In genomic region chrX:119502727-119503483, GRCh38 we compare ENCODE assay signal across 8 cellular contexts. TPM values are rescaled to one million over a fixed set of nuclear protein-coding genes. Genes with fewer than 3 reads are reported as not detected.
DNase-seq lines count a peak whose midpoint lies in the region; ATAC-seq and TF ChIP-seq lines count a peak whose summit lies in the region.

No MANE protein-coding gene starts in this region.

- H3K4me1 Mint-ChIP-seq in T-helper 2 cell treated with Interferon-gamma antibody and Interleukin-4, amounts not matched to agents 5 μg/mL and 100 μg/mL, for 36 hours (ENCODE audit: low read depth) = peaks cover 4% of the 10 kb centered on the region

- H3K9me3 Mint-ChIP-seq in T-helper 2 cell treated with Interferon-gamma antibody and Interleukin-4, amounts not matched to agents 5 μg/mL and 100 μg/mL, for 36 hours = no peaks in the 10 kb centered on the region

- H3K4me3 Mint-ChIP-seq in T-helper 2 cell treated with Interferon-gamma antibody and Interleukin-4, amounts not matched to agents 5 μg/mL and 100 μg/mL, for 36 hours = no peak overlapping the region

- no peaks in the 10 kb centered on the region for H3K27me3 Mint-ChIP-seq in T-helper 2 cell treated with Interferon-gamma antibody and Interleukin-4, amounts not matched to agents 5 μg/mL and 100 μg/mL, for 36 hours (ENCODE audit: low read depth)

- peak; percentile 59 for ATAC-seq in stimulated activated naive CD8-positive, alpha-beta T cell treated with anti-CD3 and anti-CD28 coated beads, Interleukin-15, Interleukin-2, amounts not matched to agents 100 U/mL and 50 U/mL, for 24 hours

- no peaks in the 10 kb centered on the region for H3K36me3 Mint-ChIP-seq in T-helper 2 cell treated with Interferon-gamma antibody and Interleukin-4, amounts not matched to agents 5 μg/mL and 100 μg/mL, for 36 hours (ENCODE audit: low read depth)

- DNase-seq in Jurkat, Clone E6-1 (ENCODE audit: low read depth, low spot score) = peak; percentile 58
- no peak for DNase-seq in T-helper 2 cell treated with Interferon-gamma antibody and Interleukin-4, amounts not matched to agents 5 μg/mL and 100 μg/mL, for 36 hours (ENCODE audit: low spot score)
- peak; percentile 60 for DNase-seq in fibroblast of mammary gland (ENCODE audit: low read depth)
- DNase-seq in stimulated activated naive CD8-positive, alpha-beta T cell treated with anti-CD3 and anti-CD28 coated beads, Interleukin-15, Interleukin-2, amounts not matched to agents 100 U/mL and 50 U/mL, for 24 hours = peak; percentile 14
- DNase-seq in activated CD4-positive, CD25-positive, alpha-beta regulatory T cell treated with anti-CD3 and anti-CD28 coated beads, Interleukin-2, amount 50 U/mL, for 72 hours = no peak
- no peak for DNase-seq in NCI-H2171 treated with DMSO at 0.1 percent for 48 hours (lab: John Stamatoyannopoulos, UW)
- DNase-seq in NK-92 treated with Interleukin-12 subunit alpha and Interleukin-12 subunit beta, amount 100 ng/mL, for 24 hours (lab: John Stamatoyannopoulos, UW) = no peak
- DNase-seq in HPDE6-E6E7 (ENCODE audit: extremely low spot score) = no peak

- TF ChIP-seq CTCF in fibroblast of mammary gland (conservative IDR thresholded peaks at IDR 0.05; ENCODE audit: control insufficient read depth, insufficient read depth, low read depth, low read length) = no peak

- H3K27ac Mint-ChIP-seq in T-helper 2 cell treated with Interferon-gamma antibody and Interleukin-4, amounts not matched to agents 5 μg/mL and 100 μg/mL, for 36 hours = peak overlapping the region; percentile 31

- no peak overlapping the region for H3K4me3 ChIP-seq in Jurkat, Clone E6-1 (ENCODE audit: low read length)
- no peak overlapping the region for H3K4me3 ChIP-seq in fibroblast of mammary gland (ENCODE audit: control insufficient read depth, low read depth, low read length)

RNA-seq across cellular contexts. Expression of gene SLC25A5, which starts 34.7 kb away (rescaled TPM):
- 686 TPM for polyA plus RNA-seq in Jurkat, Clone E6-1 (2012; ENCODE audit: insufficient read depth, insufficient read length)

Comparison
In these comparisons a context has a peak if more than half of its experiments do, and no peak if none do; other contexts are left out.
1. DNase-seq: peak in Jurkat, Clone E6-1 (single experiment), fibroblast of mammary gland (single experiment) and stimulated activated naive CD8-positive, alpha-beta T cell treated with anti-CD3 and anti-CD28 coated beads, Interleukin-15, Interleukin-2, amounts not matched to agents 100 U/mL and 50 U/mL, for 24 hours (single experiment); none in T-helper 2 cell treated with Interferon-gamma antibody and Interleukin-4, amounts not matched to agents 5 μg/mL and 100 μg/mL, for 36 hours (single experiment), activated CD4-positive, CD25-positive, alpha-beta regulatory T cell treated with anti-CD3 and anti-CD28 coated beads, Interleukin-2, amount 50 U/mL, for 72 hours (single experiment), NCI-H2171 treated with DMSO at 0.1 percent for 48 hours (single experiment), NK-92 treated with Interleukin-12 subunit alpha and Interleukin-12 subunit beta, amount 100 ng/mL, for 24 hours (single experiment) and HPDE6-E6E7 (single experiment).